ENCODE assay signal across 18 cellular contexts in the genomic region with DNA sequence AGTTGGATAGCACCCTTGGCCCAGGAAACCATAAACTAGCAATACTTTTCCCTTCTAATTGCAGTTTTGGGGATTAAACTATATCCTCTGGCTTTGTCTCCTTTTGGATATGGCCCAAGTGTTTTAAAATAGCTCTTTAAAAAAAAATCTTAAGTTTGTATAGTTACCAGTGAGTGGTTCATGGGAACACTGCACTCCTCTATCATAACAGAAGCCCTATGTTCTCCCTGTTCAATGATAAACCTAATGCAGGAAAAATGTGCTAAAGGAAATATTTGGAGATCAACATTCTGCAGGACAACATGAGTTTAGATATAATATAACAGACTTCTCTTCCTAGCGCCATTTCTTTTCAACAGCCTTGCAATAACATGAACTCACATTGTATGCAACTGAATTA.
"Had no signal": no experiment of that assay in that cellular context is flagged by ENCODE, and none has a peak within 500 bp of the region (broad histone marks: within the 10 kb centered on the region; RNA-seq: fewer than 3 reads in every experiment).

No MANE protein-coding gene starts in this region.

- H3K27me3 ChIP-seq: body of pancreas, gastrocnemius medialis, heart left ventricle, upper lobe of left lung had no signal

- H3K4me1 Mint-ChIP-seq: neural crest cell, WTC11 had no signal

- H3K4me1 ChIP-seq: body of pancreas, gastrocnemius medialis, psoas muscle, upper lobe of left lung had no signal

- FAIRE-seq: TTC549 had no signal

- H3K27ac Mint-ChIP-seq: endodermal cell, WTC11 had no signal

- H3K9me3 Mint-ChIP-seq: activated naive CD4-positive, alpha-beta T cell treated with anti-CD3 and anti-CD28 coated beads, Interleukin-2, amount 50 U/mL, for 72 hours; endodermal cell; neural crest cell; WTC11 had no signal

- H3K27ac ChIP-seq: body of pancreas, gastrocnemius medialis, psoas muscle, upper lobe of left lung had no signal

- DNase-seq: activated CD4-positive, alpha-beta T cell treated with anti-CD3 and anti-CD28 coated beads for 48 hours; activated effector memory CD4-positive, alpha-beta T cell treated with Interleukin-2 at 50 U/mL for 16 hours; amygdala; body of pancreas; cerebellar nuclear complex; endodermal cell; gastrocnemius medialis; heart left ventricle; midbrain; psoas muscle; stimulated activated naive CD8-positive, alpha-beta T cell treated with anti-CD3 and anti-CD28 coated beads, Interleukin-15, Interleukin-2, amounts not matched to agents 100 U/mL and 50 U/mL, for 24 hours; T-helper 2 cell; upper lobe of left lung had no signal

- H3K4me3 Mint-ChIP-seq: endodermal cell, neural crest cell, WTC11 had no signal

- H3K4me3 ChIP-seq: body of pancreas, gastrocnemius medialis, heart left ventricle, psoas muscle, upper lobe of left lung had no signal

- ATAC-seq: activated naive CD4-positive, alpha-beta T cell treated with anti-CD3 and anti-CD28 coated beads, Interleukin-2, amount 50 U/mL, for 72 hours; body of pancreas; gastrocnemius medialis; psoas muscle; sciatic nerve; stimulated activated naive CD8-positive, alpha-beta T cell treated with anti-CD3 and anti-CD28 coated beads, Interleukin-15, Interleukin-2, amounts not matched to agents 100 U/mL and 50 U/mL, for 24 hours; WTC11 had no signal

- H3K9me3 ChIP-seq: body of pancreas, gastrocnemius medialis, heart left ventricle, psoas muscle, upper lobe of left lung had no signal
